Comparison of ENCODE assay signal across 11 cellular contexts in the genomic region with DNA sequence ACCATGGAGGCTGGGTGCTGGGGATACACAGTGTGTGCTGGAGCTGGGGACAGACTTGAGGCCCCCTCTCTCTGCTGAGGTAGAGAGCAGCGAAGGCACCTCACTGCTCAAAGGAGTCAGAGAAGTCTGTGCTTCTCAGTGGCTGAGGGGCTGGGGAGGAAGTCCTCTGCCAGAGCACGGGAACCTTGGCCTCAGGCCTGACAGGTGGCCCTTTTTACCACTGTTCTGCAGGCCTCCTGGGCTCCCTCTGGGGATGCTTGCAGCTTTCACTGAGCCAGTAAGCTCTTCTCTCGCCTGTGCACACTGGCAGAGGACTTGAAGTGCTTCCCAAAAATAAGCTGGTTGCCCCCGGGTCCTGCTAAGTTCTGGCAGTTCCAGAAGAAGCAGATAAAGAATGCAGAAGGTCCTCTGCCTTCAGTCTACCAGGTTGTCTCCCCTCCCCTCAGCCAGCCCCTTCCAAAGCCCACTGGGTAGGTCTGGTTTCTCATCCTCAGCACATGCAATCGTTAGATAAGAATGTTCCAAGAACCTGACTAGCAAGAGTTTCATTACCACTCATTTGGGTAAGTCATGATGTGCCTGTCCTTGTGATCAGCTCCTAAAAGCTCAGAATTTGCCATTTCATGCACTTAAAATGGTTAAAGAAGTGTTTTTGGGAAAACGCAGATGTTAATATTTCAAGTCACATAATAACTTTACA. TPM values are rescaled to one million over a fixed set of nuclear protein-coding genes. Genes with fewer than 3 reads are reported as not detected.
DNase-seq lines count a peak whose midpoint lies in the region; ATAC-seq, FAIRE-seq and TF ChIP-seq lines count a peak whose summit lies in the region.
"Had no signal": no experiment of that assay in that cellular context is flagged by ENCODE, and none has a peak within 500 bp of the region (broad histone marks: within the 10 kb centered on the region; RNA-seq: fewer than 3 reads in every experiment).

No MANE protein-coding gene starts in this region.

- 64 to 69% methylated on average over 6 of the region's 6 CpGs for WGBS in GM23248 (ENCODE audit: low coverage in 1 of 2, low lambda C conversion rate in 2 of 2, missing lambda C conversion rate in 2 of 2), 2 experiments

- no peaks in the 10 kb centered on the region for H3K9me3 ChIP-seq in CD4-positive, alpha-beta memory T cell (ENCODE audit: control insufficient read depth in 1 of 2, low read length in 2 of 2)
- H3K9me3 ChIP-seq in fibroblast of lung (ENCODE audit: control insufficient read depth, insufficient read depth, low read depth, low read length): no peaks in the 10 kb centered on the region
- H3K9me3 ChIP-seq in upper lobe of right lung: no peaks in the 10 kb centered on the region
- no peaks in the 10 kb centered on the region for H3K9me3 ChIP-seq in GM23248 (ENCODE audit: low read depth)
- H3K9me3 ChIP-seq: Caco-2, neutrophil had no signal

- H3K36me3 Mint-ChIP-seq in CD4-positive, alpha-beta memory T cell: peaks cover 7 to 11% of the 10 kb centered on the region in 2 donors
- no peaks in the 10 kb centered on the region for H3K36me3 Mint-ChIP-seq in activated B cell treated with CpG ODN at 0.5 μM for 24 hours (ENCODE audit: low read depth)

- no peaks in the 10 kb centered on the region for H3K27me3 ChIP-seq in CD4-positive, alpha-beta memory T cell (ENCODE audit: insufficient read depth, low read length)
- no peaks in the 10 kb centered on the region for H3K27me3 ChIP-seq in fibroblast of lung (ENCODE audit: control insufficient read depth, insufficient read depth, low read length)
- no peaks in the 10 kb centered on the region for H3K27me3 ChIP-seq in upper lobe of right lung
- no peaks in the 10 kb centered on the region for H3K27me3 ChIP-seq in GM23248 (replicated peaks; ENCODE audit: insufficient read depth)
- H3K27me3 ChIP-seq: neutrophil had no signal

- peaks cover 81 to 97% (median 91%) of the 10 kb centered on the region in 4 donors for H3K4me1 Mint-ChIP-seq in CD4-positive, alpha-beta memory T cell
- peaks cover 95% of the 10 kb centered on the region for H3K4me1 Mint-ChIP-seq in activated B cell treated with CpG ODN at 0.5 μM for 24 hours

- POLR2A ChIA-PET in CD4-positive, alpha-beta memory T cell (lab: Charles Lee; ENCODE audit: partially characterized antibody): interaction anchor here (0.6 to 16.2 kb wide), 11 partner anchors 10 to 569 kb away, joined by 3 to 493 read pairs (median 7); a partner anchor contains a TSS
- POLR2A ChIA-PET in activated B cell treated with CpG ODN at 0.5 μM for 24 hours (lab: Charles Lee): interaction anchor here (1.4 to 38.9 kb wide), 3 partner anchors 8 to 35 kb away, joined by 5 to 1269 read pairs (median 11); a partner anchor contains a TSS

- H3K4me3 ChIP-seq in CD4-positive, alpha-beta memory T cell (ENCODE audit: low read length in 2 of 2): peak overlapping the region in 1 of 2 donors; percentile 9
- H3K4me3 ChIP-seq in fibroblast of lung (replicated peaks in 1 of 4; ENCODE audit: control extremely low read depth in 1 of 4, insufficient read depth in 1 of 4, low read depth in 3 of 4, low read length in 4 of 4): peak overlapping the region in 2 of 4 experiments; percentile 11 to 12
- H3K4me3 ChIP-seq in upper lobe of right lung: no peak overlapping the region
- no peak overlapping the region for H3K4me3 ChIP-seq in GM23248

- H3K9me3 Mint-ChIP-seq in CD4-positive, alpha-beta memory T cell: peaks cover 0 to 24% (median 8%) of the 10 kb centered on the region in 8 donors
- peaks cover 3% of the 10 kb centered on the region for H3K9me3 Mint-ChIP-seq in activated B cell treated with CpG ODN at 0.5 μM for 24 hours
- H3K9me3 Mint-ChIP-seq: dendritic cell treated with granulocyte-macrophage colony-stimulating factor and Interleukin-4, amounts not matched to agents 40 ng/mL and 50 ng/mL, for 4 days had no signal

- H3K4me3 Mint-ChIP-seq in CD4-positive, alpha-beta memory T cell: peak overlapping the region; percentile 5 to 87 (median 76)
- H3K4me3 Mint-ChIP-seq in activated B cell treated with CpG ODN at 0.5 μM for 24 hours: peak overlapping the region; percentile 12
- H3K4me3 Mint-ChIP-seq: dendritic cell treated with granulocyte-macrophage colony-stimulating factor and Interleukin-4, amounts not matched to agents 40 ng/mL and 50 ng/mL, for 4 days had no signal

- peak; percentile 74 for FAIRE-seq in GM12892 (lab: Jason Lieb, UNC)

- no peaks in the 10 kb centered on the region for H3K27me3 Mint-ChIP-seq in CD4-positive, alpha-beta memory T cell
- no peaks in the 10 kb centered on the region for H3K27me3 Mint-ChIP-seq in activated B cell treated with CpG ODN at 0.5 μM for 24 hours

- intact Hi-C loops in CD4-positive, alpha-beta memory T cell (cut with micrococcal nuclease): loop anchor here (5.0 to 10.0 kb wide), 2 partner anchors 597 to 1225 kb away; a partner anchor contains a TSS
- intact Hi-C loops in activated B cell treated with CpG ODN at 0.5 μM for 24 hours (cut with micrococcal nuclease) (loop anchor here (5.0 kb wide), 3 partner anchors 1087 to 1287 kb away; a partner anchor contains a TSS), upper lobe of right lung (cut with DNase I) (no loop called here)

- TF ChIP-seq POLR2A in GM12892 (IDR thresholded peaks at IDR 0.05; ENCODE audit: low read depth, low read length): no peak

- H3K4me1 ChIP-seq in CD4-positive, alpha-beta memory T cell (ENCODE audit: insufficient read depth, low read length): peaks cover 98% of the 10 kb centered on the region
- H3K4me1 ChIP-seq in fibroblast of lung (ENCODE audit: control insufficient read depth, extremely low read depth, insufficient read depth, low read length) (no peaks in the 10 kb centered on the region), upper lobe of right lung (peaks cover 6% of the 10 kb centered on the region), GM23248 (ENCODE audit: insufficient read depth) (no peaks in the 10 kb centered on the region; the same call in 1 of the 2 replicates)

- H3K4me2 ChIP-seq in fibroblast of lung (ENCODE audit: extremely low read depth, insufficient read depth, low read length) (peak overlapping the region; percentile 41), GM23248 (ENCODE audit: unreplicated experiment) (no peak overlapping the region)

- CTCF ChIA-PET in CD4-positive, alpha-beta memory T cell (lab: Charles Lee; ENCODE audit: partially characterized antibody): interaction anchor here (1.7 to 12.4 kb wide), 4 partner anchors 11 to 125 kb away, joined by 4 to 89 read pairs (median 55); a partner anchor contains a TSS
- CTCF ChIA-PET in activated B cell treated with CpG ODN at 0.5 μM for 24 hours (lab: Charles Lee): interaction anchor here (0.9 to 2.5 kb wide), 4 partner anchors 15 to 124 kb away, joined by 3 to 9 read pairs (median 6); no protein-coding TSS in a partner anchor

- H3K9me2 ChIP-seq in GM23248 (ENCODE audit: insufficient read depth): no peaks in the 10 kb centered on the region

- H3K27ac Mint-ChIP-seq in CD4-positive, alpha-beta memory T cell: peak overlapping the region; percentile 90 to 99 (median 96)
- peak overlapping the region; percentile 83 for H3K27ac Mint-ChIP-seq in activated B cell treated with CpG ODN at 0.5 μM for 24 hours
- H3K27ac Mint-ChIP-seq: dendritic cell treated with granulocyte-macrophage colony-stimulating factor and Interleukin-4, amounts not matched to agents 40 ng/mL and 50 ng/mL, for 4 days had no signal

- no peak overlapping the region for H3K9ac ChIP-seq in fibroblast of lung (ENCODE audit: insufficient read depth, low read length)
- H3K9ac ChIP-seq in GM23248: no peak overlapping the region

- no peak for TF ChIP-seq CTCF in activated B cell treated with CpG ODN at 0.5 μM for 24 hours (IDR thresholded peaks at IDR 0.05)
- TF ChIP-seq CTCF in fibroblast of lung (conservative IDR thresholded peaks at IDR 0.05 in 1 of 2, IDR thresholded peaks at IDR 0.05 in 1 of 2; ENCODE audit: low read depth in 1 of 2, low read length in 2 of 2): no peak
- no peak for TF ChIP-seq CTCF in upper lobe of right lung (IDR thresholded peaks at IDR 0.05)

- no peaks in the 10 kb centered on the region for H3F3A ChIP-seq in GM23248 (ENCODE audit: insufficient read depth)

- H4K20me1 ChIP-seq in fibroblast of lung (ENCODE audit: control insufficient read depth, extremely low read depth, insufficient read depth, low read length): no peaks in the 10 kb centered on the region
- no peaks in the 10 kb centered on the region for H4K20me1 ChIP-seq in GM23248 (ENCODE audit: insufficient read depth)

- H2AFZ ChIP-seq in fibroblast of lung (ENCODE audit: low read length) (no peak overlapping the region), GM23248 (no peak overlapping the region)

- no peaks in the 10 kb centered on the region for H3K79me2 ChIP-seq in fibroblast of lung (ENCODE audit: control insufficient read depth, insufficient read depth, low read length)
- no peaks in the 10 kb centered on the region for H3K79me2 ChIP-seq in GM23248 (ENCODE audit: insufficient read depth)

- in situ Hi-C loops in GM23248 (cut with MboI): no loop called here

- peak overlapping the region; percentile 22 for H3K27ac ChIP-seq in CD4-positive, alpha-beta memory T cell (ENCODE audit: low read depth, low read length)
- no peak overlapping the region for H3K27ac ChIP-seq in fibroblast of lung (ENCODE audit: insufficient read depth, low read length)
- H3K27ac ChIP-seq in upper lobe of right lung: no peak overlapping the region
- no peak overlapping the region for H3K27ac ChIP-seq in GM23248
- H3K27ac ChIP-seq: neutrophil had no signal

- no peak for DNase-seq in CD4-positive, alpha-beta memory T cell
- DNase-seq in GM12892 (ENCODE audit: insufficient read length): no peak
- peak; percentile 37 for DNase-seq in activated B cell treated with CpG ODN at 0.5 μM for 24 hours
- DNase-seq in fibroblast of lung (ENCODE audit: low read depth in 2 of 2): no peak
- no peak for DNase-seq in upper lobe of right lung
- DNase-seq in GM23248: no peak
- DNase-seq: aorta, Caco-2 had no signal

- ATAC-seq in activated B cell treated with CpG ODN at 0.5 μM for 24 hours (ENCODE audit: low read depth) (peak; percentile 9), upper lobe of right lung (no peak), GM21723 (IDR thresholded peaks at IDR 0.05; ENCODE audit: unreplicated experiment) (no peak)

- no peaks in the 10 kb centered on the region for H3K36me3 ChIP-seq in CD4-positive, alpha-beta memory T cell (ENCODE audit: insufficient read depth, low read length)
- H3K36me3 ChIP-seq in fibroblast of lung (ENCODE audit: control insufficient read depth, insufficient read depth, low read length): no peaks in the 10 kb centered on the region
- no peaks in the 10 kb centered on the region for H3K36me3 ChIP-seq in upper lobe of right lung
- H3K36me3 ChIP-seq in GM23248 (ENCODE audit: low read depth): no peaks in the 10 kb centered on the region
- H3K36me3 ChIP-seq: neutrophil had no signal

RNA-seq across cellular contexts. Expression of a gene that starts 53.9 kb away (rescaled TPM):
- 10 to 100 TPM; 13.9 to 14.8 TPM for total RNA-seq in CD4-positive, alpha-beta memory T cell
- 10 to 100 TPM in 1 of 2 donors, 1 to 10 TPM in 1; 5.3 to 43.0 TPM for polyA plus RNA-seq in CD4-positive, alpha-beta memory T cell
- polyA plus RNA-seq in GM12892 (2012; ENCODE audit: missing spikeins): 1.3 TPM
- 56.2 and 59.3 TPM in 2 replicates for total RNA-seq in activated B cell treated with CpG ODN at 0.5 μM for 24 hours
- total RNA-seq in fibroblast of lung: 6.2 and 8.1 TPM in 2 replicates
- 4.2 and 11.7 TPM in 2 replicates for polyA plus RNA-seq in fibroblast of lung
- 3.1 and 7.6 TPM in 2 replicates for polyA plus RNA-seq in fibroblast of lung (2012)
- polyA minus RNA-seq in fibroblast of lung (ENCODE audit: low replicate concordance): 7.0 and 22.6 TPM in 2 replicates
- 13.7 TPM for total RNA-seq in upper lobe of right lung
- total RNA-seq in GM23248 (2014; rRNA removed; shearing (Covaris generic)): 0.25 TPM in 1 of 2 replicates, not detected in the other
- 0.19 and 0.20 TPM in 2 replicates for polyA plus RNA-seq in GM23248 (2016; fragmentation: Nextera tagmentation; extraction: Ambion mirVana)
